Comparison of ENCODE assay signal across 8 cellular contexts in the genomic region with DNA sequence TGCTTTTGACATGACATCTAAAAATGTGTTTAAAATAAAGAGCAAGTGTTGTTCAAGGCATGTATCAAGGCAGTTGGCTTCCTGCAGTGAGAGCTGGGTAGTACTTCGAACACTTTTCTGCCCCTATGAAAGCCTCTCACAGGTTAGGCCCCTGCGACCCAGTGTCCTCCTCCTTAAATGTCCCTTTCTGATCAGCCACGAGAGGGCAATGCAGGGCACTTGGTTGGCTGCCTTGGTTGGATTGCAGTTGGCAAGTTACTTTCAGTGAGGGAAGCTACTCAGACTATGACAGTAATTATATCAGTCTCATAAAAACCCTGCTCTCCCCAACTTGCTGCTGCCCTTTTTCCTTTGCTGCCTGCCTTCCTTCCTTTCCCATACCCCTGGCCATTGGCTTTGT.
A peak's percentile ranks its signal among the peaks of the same experiment; 100 is the strongest.
DNase-seq lines count a peak whose midpoint lies in the region; ATAC-seq and TF ChIP-seq lines count a peak whose summit lies in the region.
"Had no signal": no experiment of that assay in that cellular context is flagged by ENCODE, and none has a peak within 500 bp of the region (broad histone marks: within the 10 kb centered on the region; RNA-seq: fewer than 3 reads in every experiment).

No MANE protein-coding gene starts in this region.

- ATAC-seq in HG02759 (IDR thresholded peaks at IDR 0.05; ENCODE audit: unreplicated experiment), result no peak

- no peaks in the 10 kb centered on the region for H3K36me3 Mint-ChIP-seq in brain
- H3K36me3 Mint-ChIP-seq: memory B cell had no signal

- H3K4me3 ChIP-seq in GM12875 (ENCODE audit: low read depth, low read length), result no peak overlapping the region

- DNase-seq in NCI-H146 (lab: John Stamatoyannopoulos, UW), result peak; percentile 80
- peak; percentile 64 for DNase-seq in midbrain (lab: John Stamatoyannopoulos, UW)
- no peak for DNase-seq in activated CD4-positive, alpha-beta T cell treated with anti-CD3 and anti-CD28 coated beads for 1 hour
- DNase-seq in activated naive CD4-positive, alpha-beta T cell treated with Interleukin-2 at 50 U/mL for 16 hours, result no peak

- H3K9me3 Mint-ChIP-seq in brain, result peaks cover 0 to 3% (median 0%) of the 10 kb centered on the region in 5 experiments

- H3K27me3 Mint-ChIP-seq in brain, result no peaks in the 10 kb centered on the region

- peaks cover 64% of the 10 kb centered on the region for H3K4me1 Mint-ChIP-seq in brain
- H3K4me1 Mint-ChIP-seq: memory B cell had no signal

- no peak overlapping the region for H3K4me3 Mint-ChIP-seq in brain
- H3K4me3 Mint-ChIP-seq: memory B cell had no signal

- peak overlapping the region in 2 of 5 experiments; percentile 7 to 90 for H3K27ac Mint-ChIP-seq in brain
- H3K27ac Mint-ChIP-seq: memory B cell had no signal

- TF ChIP-seq CTCF in GM12875 (IDR thresholded peaks at IDR 0.05; ENCODE audit: borderline replicate concordance, insufficient read depth, low read depth, low read length) (peak; percentile 50; the same call in 1 of the 2 replicates), brain (conservative IDR thresholded peaks at IDR 0.05) (peak; percentile 52 to 65)

Comparison
In these comparisons a context has a peak if more than half of its experiments do, and no peak if none do; other contexts are left out.
1. DNase-seq: peak in NCI-H146 (single experiment) and midbrain (single experiment); none in activated CD4-positive, alpha-beta T cell treated with anti-CD3 and anti-CD28 coated beads for 1 hour (single experiment) and activated naive CD4-positive, alpha-beta T cell treated with Interleukin-2 at 50 U/mL for 16 hours (single experiment).